ENCODE assay signal across 11 cellular contexts in genomic region chr7:130985361-130985760, GRCh38.
DNase-seq lines count a peak whose midpoint lies in the region; ATAC-seq and TF ChIP-seq lines count a peak whose summit lies in the region.
"Had no signal": no experiment of that assay in that cellular context is flagged by ENCODE, and none has a peak within 500 bp of the region (broad histone marks: within the 10 kb centered on the region; RNA-seq: fewer than 3 reads in every experiment).

No MANE protein-coding gene starts in this region.

- 93 to 97% (median 94%) methylated on average over 4 of the region's 4 CpGs for WGBS in spleen, 5 donors

- peaks cover 8% of the 10 kb centered on the region for H3K36me3 Mint-ChIP-seq in activated CD4-positive, alpha-beta T cell treated with anti-CD3 and anti-CD28 coated beads for 36 hours (ENCODE audit: low read depth)
- peaks cover 6% of the 10 kb centered on the region for H3K36me3 Mint-ChIP-seq in activated CD4-positive, alpha-beta T cell treated with anti-CD3 and anti-CD28 coated beads, Interleukin-2, amount 10 ng/mL, durations not matched to agents 7 days and 5 days (ENCODE audit: low read depth)
- H3K36me3 Mint-ChIP-seq in T-helper 17 cell (ENCODE audit: low read depth) = peaks cover 16% of the 10 kb centered on the region
- no peaks in the 10 kb centered on the region for H3K36me3 Mint-ChIP-seq in endothelial cell (ENCODE audit: low read depth, unreplicated experiment)

- no peaks in the 10 kb centered on the region for H3K27me3 Mint-ChIP-seq in activated CD4-positive, alpha-beta T cell treated with anti-CD3 and anti-CD28 coated beads for 36 hours
- H3K27me3 Mint-ChIP-seq in activated CD4-positive, alpha-beta T cell treated with anti-CD3 and anti-CD28 coated beads, Interleukin-2, amount 10 ng/mL, durations not matched to agents 7 days and 5 days = no peaks in the 10 kb centered on the region
- H3K27me3 Mint-ChIP-seq in T-helper 17 cell (no peaks in the 10 kb centered on the region), endothelial cell (ENCODE audit: unreplicated experiment) (peaks cover 2% of the 10 kb centered on the region)

- no peak overlapping the region for H3K4me3 Mint-ChIP-seq in activated CD4-positive, alpha-beta T cell treated with anti-CD3 and anti-CD28 coated beads for 36 hours
- no peak overlapping the region for H3K4me3 Mint-ChIP-seq in activated CD4-positive, alpha-beta T cell treated with anti-CD3 and anti-CD28 coated beads, Interleukin-2, amount 10 ng/mL, durations not matched to agents 7 days and 5 days
- peak overlapping the region; percentile 85 for H3K4me3 Mint-ChIP-seq in T-helper 17 cell
- H3K4me3 Mint-ChIP-seq in endothelial cell (ENCODE audit: unreplicated experiment) = no peak overlapping the region

- DNase-seq in activated CD4-positive, alpha-beta T cell treated with anti-CD3 and anti-CD28 coated beads for 36 hours = peak; percentile 43
- no peak for DNase-seq in activated CD4-positive, alpha-beta T cell treated with anti-CD3 and anti-CD28 coated beads, Interleukin-2, amount 10 ng/mL, durations not matched to agents 7 days and 5 days
- DNase-seq in T-helper 17 cell (no peak), endothelial cell (ENCODE audit: low spot score) (no peak), spleen (no peak), islet precursor cell (no peak), SHP77 (lab: John Stamatoyannopoulos, UW) (no peak)
- DNase-seq: NCI-H2029 treated with DMSO at 0.1 percent for 48 hours, SW 1271 had no signal

- ATAC-seq in activated CD4-positive, alpha-beta T cell treated with anti-CD3 and anti-CD28 coated beads for 36 hours = peak; percentile 55
- no peak for ATAC-seq in T-helper 17 cell
- no peak for ATAC-seq in GM21576 (IDR thresholded peaks at IDR 0.05; ENCODE audit: unreplicated experiment)

- H3K36me3 ChIP-seq in spleen = peaks cover 0 to 77% (median 6%) of the 10 kb centered on the region in 6 donors

- intact Hi-C loops in activated CD4-positive, alpha-beta T cell treated with anti-CD3 and anti-CD28 coated beads for 36 hours (cut with DNase I, micrococcal nuclease) = no loop called here
- intact Hi-C loops in spleen (cut with DNase I; ENCODE audit: low total_unique reads) = loop anchor here (10.0 kb wide), 1 partner anchor 59 kb away; no protein-coding TSS in a partner anchor

- H3K27ac Mint-ChIP-seq in activated CD4-positive, alpha-beta T cell treated with anti-CD3 and anti-CD28 coated beads for 36 hours = peak overlapping the region; percentile 75
- no peak overlapping the region for H3K27ac Mint-ChIP-seq in activated CD4-positive, alpha-beta T cell treated with anti-CD3 and anti-CD28 coated beads, Interleukin-2, amount 10 ng/mL, durations not matched to agents 7 days and 5 days
- H3K27ac Mint-ChIP-seq in T-helper 17 cell = no peak overlapping the region
- H3K27ac Mint-ChIP-seq in endothelial cell (ENCODE audit: unreplicated experiment) = peak overlapping the region; percentile 49

- peaks cover 59% of the 10 kb centered on the region for H3K4me1 Mint-ChIP-seq in activated CD4-positive, alpha-beta T cell treated with anti-CD3 and anti-CD28 coated beads for 36 hours
- peaks cover 49% of the 10 kb centered on the region for H3K4me1 Mint-ChIP-seq in activated CD4-positive, alpha-beta T cell treated with anti-CD3 and anti-CD28 coated beads, Interleukin-2, amount 10 ng/mL, durations not matched to agents 7 days and 5 days
- H3K4me1 Mint-ChIP-seq in T-helper 17 cell = peaks cover 52% of the 10 kb centered on the region
- peaks cover 4% of the 10 kb centered on the region for H3K4me1 Mint-ChIP-seq in endothelial cell (ENCODE audit: unreplicated experiment)

- POLR2A ChIA-PET in activated CD4-positive, alpha-beta T cell treated with anti-CD3 and anti-CD28 coated beads for 36 hours (lab: Charles Lee) = no interaction called here
- POLR2A ChIA-PET in activated CD4-positive, alpha-beta T cell treated with anti-CD3 and anti-CD28 coated beads, Interleukin-2, amount 10 ng/mL, durations not matched to agents 7 days and 5 days (lab: Charles Lee) = no interaction called here

- H3K9me3 ChIP-seq in T-helper 17 cell (ENCODE audit: control insufficient read depth, low read length, poor library complexity, severe bottlenecking) = no peaks in the 10 kb centered on the region
- H3K9me3 ChIP-seq in spleen = no peaks in the 10 kb centered on the region

- H3K27ac ChIP-seq in spleen = peak overlapping the region in 5 of 8 donors; percentile 39 to 65 (median 51)
- H3K27ac ChIP-seq: epithelial cell of prostate had no signal

- no peak overlapping the region for H3K4me3 ChIP-seq in spleen

- CTCF ChIA-PET in activated CD4-positive, alpha-beta T cell treated with anti-CD3 and anti-CD28 coated beads for 36 hours (lab: Charles Lee) = interaction anchor here (0.8 to 2.5 kb wide), 7 partner anchors 11 to 83 kb away, joined by 3 to 8 read pairs (median 3); no protein-coding TSS in a partner anchor
- CTCF ChIA-PET in activated CD4-positive, alpha-beta T cell treated with anti-CD3 and anti-CD28 coated beads, Interleukin-2, amount 10 ng/mL, durations not matched to agents 7 days and 5 days (lab: Charles Lee) = interaction anchor here (1.3 kb wide), 1 partner anchor 89 kb away, joined by 3 read pairs; no protein-coding TSS in a partner anchor

- no peak for TF ChIP-seq POLR2A in spleen (IDR thresholded peaks at IDR 0.05)

- TF ChIP-seq CTCF in endothelial cell (IDR thresholded peaks at IDR 0.05; ENCODE audit: unreplicated experiment) = no peak
- TF ChIP-seq CTCF in spleen (IDR thresholded peaks at IDR 0.05 in 8 of 11, conservative IDR thresholded peaks at IDR 0.05 in 3 of 11) = no peak

- peaks cover 36 to 100% (median 73%) of the 10 kb centered on the region in 6 donors for H3K4me1 ChIP-seq in spleen

- no peaks in the 10 kb centered on the region for H3K27me3 ChIP-seq in spleen (replicated peaks in 1 of 7)

- H3K9me3 Mint-ChIP-seq in activated CD4-positive, alpha-beta T cell treated with anti-CD3 and anti-CD28 coated beads for 36 hours (ENCODE audit: low read depth) = no peaks in the 10 kb centered on the region
- H3K9me3 Mint-ChIP-seq in activated CD4-positive, alpha-beta T cell treated with anti-CD3 and anti-CD28 coated beads, Interleukin-2, amount 10 ng/mL, durations not matched to agents 7 days and 5 days = no peaks in the 10 kb centered on the region
- no peaks in the 10 kb centered on the region for H3K9me3 Mint-ChIP-seq in endothelial cell (ENCODE audit: unreplicated experiment)

Comparison
In these comparisons a context has a peak if more than half of its experiments do, and no peak if none do; other contexts are left out.
1. H3K27ac Mint-ChIP-seq: peak in activated CD4-positive, alpha-beta T cell treated with anti-CD3 and anti-CD28 coated beads for 36 hours (single experiment) and endothelial cell (single experiment); none in activated CD4-positive, alpha-beta T cell treated with anti-CD3 and anti-CD28 coated beads, Interleukin-2, amount 10 ng/mL, durations not matched to agents 7 days and 5 days (single experiment) and T-helper 17 cell (single experiment).